In genomic region chr4:82798168-82799005, GRCh38 we compare ENCODE assay signal across 8 cellular contexts. TPM values are rescaled to one million over a fixed set of nuclear protein-coding genes. Genes with fewer than 3 reads are reported as not detected.
DNase-seq lines count a peak whose midpoint lies in the region; ATAC-seq, FAIRE-seq and TF ChIP-seq lines count a peak whose summit lies in the region.

SCD5 (minus strand) TSS chr4:82798796; CDS start chr4:82798537, 259 bp downstream.

- no peak for TF ChIP-seq CTCF in IMR-90 (conservative IDR thresholded peaks at IDR 0.05; ENCODE audit: low read depth, low read length)
- TF ChIP-seq CTCF in SK-N-SH (IDR thresholded peaks at IDR 0.05), result no peak

- POLR2A ChIA-PET in IMR-90 (lab: Charles Lee; ENCODE audit: unreplicated experiment) (interaction anchor here (0.7 to 0.9 kb wide), 2 partner anchors 11 to 64 kb away, joined by 3 to 10 read pairs; no protein-coding TSS in a partner anchor), SK-N-SH (lab: Yijun Ruan, JAX) (interaction anchor here (0.6 to 3.5 kb wide), 2 partner anchors 13 to 78 kb away, joined by 3 to 15 read pairs; no protein-coding TSS in a partner anchor)

- H3K79me1 ChIP-seq in IMR-90 (ENCODE audit: low read depth in 1 of 2, low read length in 2 of 2), result peaks cover 19 to 25% of the 10 kb centered on the region in 2 experiments; a peak in 3 of 4 replicates

- 0% methylated on average over 38 of the region's 94 CpGs; no CpG with 5 or more reads in 1 of the 2 experiments for WGBS in IMR-90 (ENCODE audit: extremely low coverage in 2 of 2, insufficient read length in 1 of 2), 2 experiments
- 5% methylated on average over 8 of the region's 94 CpGs for WGBS in SK-N-SH (ENCODE audit: low lambda C conversion rate)

- H3K27me3 ChIP-seq in IMR-90 (ENCODE audit: control insufficient read depth, insufficient read depth, low read length), result no peaks in the 10 kb centered on the region
- no peaks in the 10 kb centered on the region for H3K27me3 ChIP-seq in SK-N-SH (ENCODE audit: insufficient read depth)

- no peak within 1 kb of the TSS for H3K18ac ChIP-seq in IMR-90 (ENCODE audit: low read depth, low read length)

- H3K36me3 ChIP-seq in IMR-90 (ENCODE audit: control insufficient read depth, insufficient read depth, low read length) (0 out of 2 replicates have a peak, but pooled peaks cover 1% of the 10 kb centered on the region), SK-N-SH (replicated peaks in 1 of 2; ENCODE audit: control insufficient read depth in 1 of 2, insufficient read depth in 2 of 2, low read length in 1 of 2) (peaks cover 0 to 4% of the 10 kb centered on the region in 2 experiments)

- CTCF ChIA-PET in IMR-90 (lab: Yijun Ruan, JAX) (interaction anchor here (0.6 to 2.0 kb wide), 5 partner anchors 9 to 367 kb away, joined by 3 to 5 read pairs (median 3); no protein-coding TSS in a partner anchor), SK-N-SH (lab: Yijun Ruan, JAX) (interaction anchor here (0.9 to 9.1 kb wide), 13 partner anchors 9 to 339 kb away, joined by 3 to 89 read pairs (median 3); no protein-coding TSS in a partner anchor)

- DNase-seq in DMS79 treated with DMSO at 0.1 percent for 48 hours (lab: John Stamatoyannopoulos, UW), result peak; percentile 78
- DNase-seq in IMR-90, result peak; percentile 82
- DNase-seq in SK-N-SH, result peak; percentile 86
- peak; percentile 74 for DNase-seq in amniotic stem cell (lab: John Stamatoyannopoulos, UW)
- DNase-seq in left cardiac atrium, result peak; percentile 82
- peak; percentile 74 to 98 (median 87) for DNase-seq in posterior cingulate gyrus
- DNase-seq in urothelium cell line (ENCODE audit: low spot score), result peak; percentile 90

- no peak within 1 kb of the TSS; the same call in 2 of the 3 replicates for H2BK15ac ChIP-seq in IMR-90 (ENCODE audit: low read depth, low read length)

- peak within 1 kb of the TSS; percentile 8; the same call in 1 of the 2 replicates for H2BK120ac ChIP-seq in IMR-90 (ENCODE audit: low read depth, low read length)

- peak within 1 kb of the TSS; percentile 39; the same call in 1 of the 2 replicates for H3K4ac ChIP-seq in IMR-90 (ENCODE audit: low read depth, low read length)

- peaks cover 10% of the 10 kb centered on the region for H3K4me1 ChIP-seq in IMR-90 (ENCODE audit: control insufficient read depth, insufficient read depth, low read length)
- peaks cover 11 to 13% of the 10 kb centered on the region in 2 experiments; a peak in 1 of 4 replicates for H3K4me1 ChIP-seq in SK-N-SH (ENCODE audit: control insufficient read depth in 1 of 2, insufficient read depth in 2 of 2, low read depth in 1 of 2, low read length in 1 of 2)

- H4K8ac ChIP-seq in IMR-90 (ENCODE audit: low read depth in 2 of 2, low read length in 2 of 2), result peak within 1 kb of the TSS in 1 of 2 experiments; percentile 65; a peak in 1 of 4 replicates

- H4K5ac ChIP-seq in IMR-90 (ENCODE audit: low read depth, low read length), result no peak within 1 kb of the TSS

- ATAC-seq in GM21576 (IDR thresholded peaks at IDR 0.05; ENCODE audit: unreplicated experiment) (peak; percentile 70), IMR-90 (ENCODE audit: low read depth) (peak; percentile 96), left cardiac atrium (peak; percentile 89 to 96)

- peak within 1 kb of the TSS; percentile 76 for H3K9ac ChIP-seq in IMR-90 (ENCODE audit: low read depth, low read length)
- H3K9ac ChIP-seq in SK-N-SH, result peak within 1 kb of the TSS; percentile 78

- peak within 1 kb of the TSS; percentile 79 for H3K23ac ChIP-seq in IMR-90 (ENCODE audit: low read depth, low read length)

- TF ChIP-seq EP300 in SK-N-SH (IDR thresholded peaks at IDR 0.05; ENCODE audit: borderline replicate concordance in 1 of 2, low read depth in 1 of 2, low read length in 1 of 2), result no peak

- H2AK9ac ChIP-seq in IMR-90 (replicated peaks; ENCODE audit: low read depth, low read length, poor library complexity), result peak within 1 kb of the TSS; percentile 91

- no peak for FAIRE-seq in urothelium cell line (lab: Jason Lieb, UNC)

- H2BK20ac ChIP-seq in IMR-90 (ENCODE audit: low read depth, low read length), result no peak within 1 kb of the TSS

- peaks cover 23% of the 10 kb centered on the region for H3F3A ChIP-seq in SK-N-SH (replicated peaks; ENCODE audit: insufficient read depth)

- no peak within 1 kb of the TSS for H2BK5ac ChIP-seq in IMR-90 (ENCODE audit: low read depth, low read length, poor library complexity, severe bottlenecking)

- TF ChIP-seq POLR2A in IMR-90 (IDR thresholded peaks at IDR 0.05; ENCODE audit: low read depth, low read length), result no peak

- H3K27ac ChIP-seq in IMR-90 (ENCODE audit: insufficient read depth, low read length) (peak within 1 kb of the TSS; percentile 27; the same call in 1 of the 2 replicates), SK-N-SH (ENCODE audit: low read depth in 2 of 2, low read length in 1 of 2) (peak within 1 kb of the TSS in 1 of 2 experiments; percentile 57; a peak in 2 of 4 replicates)

- H3K9me3 ChIP-seq in IMR-90 (ENCODE audit: control insufficient read depth, insufficient read depth, low read length), result no peaks in the 10 kb centered on the region
- no peaks in the 10 kb centered on the region for H3K9me3 ChIP-seq in SK-N-SH

- H4K91ac ChIP-seq in IMR-90 (ENCODE audit: insufficient read depth, low read depth, low read length), result peak within 1 kb of the TSS; percentile 55; the same call in 1 of the 2 replicates

- H3K4me3 ChIP-seq in IMR-90 (ENCODE audit: insufficient read depth, low read depth, low read length) (peak within 1 kb of the TSS; percentile 92), SK-N-SH (ENCODE audit: low read depth in 2 of 2, low read length in 1 of 2) (peak within 1 kb of the TSS; percentile 80 to 82)

- no peak within 1 kb of the TSS for H2AK5ac ChIP-seq in IMR-90 (ENCODE audit: low read depth, low read length)

- peak within 1 kb of the TSS; percentile 70 for H3K14ac ChIP-seq in IMR-90 (replicated peaks; ENCODE audit: low read depth, low read length)

- no TSS peak for BruUV-seq in IMR-90 (replicated peaks; lab: Mats Ljungman, UMichigan)

- H2AFZ ChIP-seq in IMR-90 (replicated peaks; ENCODE audit: low read length, poor library complexity) (peak within 1 kb of the TSS; percentile 99), SK-N-SH (ENCODE audit: low read depth) (peak within 1 kb of the TSS; percentile 90)

- H4K20me1 ChIP-seq in IMR-90 (ENCODE audit: insufficient read depth, low read length) (peaks cover 10% of the 10 kb centered on the region; the same call in 1 of the 2 replicates), SK-N-SH (ENCODE audit: insufficient read depth) (peaks cover 10% of the 10 kb centered on the region)

- H3K9me1 ChIP-seq in IMR-90 (ENCODE audit: insufficient read depth, low read length), result peaks cover 20% of the 10 kb centered on the region

- H3K79me2 ChIP-seq in SK-N-SH (ENCODE audit: insufficient read depth), result peaks cover 48% of the 10 kb centered on the region

- in situ Hi-C loops in IMR-90 (cut with MboI; ENCODE audit: low sequenced_read_pairs), result no loop called here

- H3K56ac ChIP-seq in IMR-90 (ENCODE audit: extremely low read depth, insufficient read depth, low read length), result no peak within 1 kb of the TSS

- dilution Hi-C loops in IMR-90 (cut with HindIII; ENCODE audit: low sequenced_read_pairs, unreplicated experiment), result no loop called here

- H3K9me2 ChIP-seq in SK-N-SH, result no peaks in the 10 kb centered on the region

- TF ChIP-seq RAD21 in IMR-90 (IDR thresholded peaks at IDR 0.05; ENCODE audit: low read length) (no peak), SK-N-SH (IDR thresholded peaks at IDR 0.05; ENCODE audit: low read length) (no peak)

- H3K4me2 ChIP-seq in IMR-90 (ENCODE audit: low read depth, low read length), result peak within 1 kb of the TSS; percentile 89
- H3K4me2 ChIP-seq in SK-N-SH, result peak within 1 kb of the TSS; percentile 96

- intact Hi-C loops in IMR-90 (cut with micrococcal nuclease), result loop anchor here (5.0 kb wide), 2 partner anchors 51 to 76 kb away; no protein-coding TSS in a partner anchor
- intact Hi-C loops in left cardiac atrium (cut with DNase I), result no loop called here
- intact Hi-C loops in posterior cingulate gyrus (cut with DNase I), result loop anchor here (5.0 kb wide), 1 partner anchor 56 kb away; no protein-coding TSS in a partner anchor

TF ChIP-seq in IMR-90, 13 proteins besides CTCF, POLR2A, EP300 and RAD21:
- TF ChIP-seq CEBPB (IDR thresholded peaks at IDR 0.05; ENCODE audit: low read depth, low read length) (no peak), FOS (IDR thresholded peaks at IDR 0.05; ENCODE audit: low read depth, low read length) (no peak), NFE2L2 (IDR thresholded peaks at IDR 0.05; ENCODE audit: low read depth, low read length) (no peak), MAZ (IDR thresholded peaks at IDR 0.05; ENCODE audit: borderline replicate concordance, low read depth, low read length) (peak; percentile 83; the same call in 1 of the 2 replicates), RCOR1 (IDR thresholded peaks at IDR 0.05; ENCODE audit: insufficient replicate concordance, low read length) (no peak), CHD1 (IDR thresholded peaks at IDR 0.05; ENCODE audit: low read depth, low read length) (no peak)

TF ChIP-seq in SK-N-SH, 30 proteins besides CTCF, POLR2A, EP300 and RAD21 (continues in another document):
- TF ChIP-seq MAX (IDR thresholded peaks at IDR 0.05; ENCODE audit: low read depth) (peak; percentile 56; the same call in 1 of the 2 replicates), YY1 (IDR thresholded peaks at IDR 0.05; ENCODE audit: low read depth) (peak; percentile 21; the same call in 1 of the 2 replicates), TAF1 (IDR thresholded peaks at IDR 0.05; ENCODE audit: borderline replicate concordance, low read depth, low read length) (peak; percentile 37; the same call in 1 of the 2 replicates), POLR2AphosphoS5 (IDR thresholded peaks at IDR 0.05; ENCODE audit: low read depth, low read length) (peak; percentile 31; the same call in 1 of the 2 replicates), SIN3A (IDR thresholded peaks at IDR 0.05; ENCODE audit: borderline replicate concordance, low read depth, low read length) (peak; percentile 13; the same call in 1 of the 2 replicates), JUND (IDR thresholded peaks at IDR 0.05) (no peak), TCF12 (IDR thresholded peaks at IDR 0.05) (no peak)

RNA-seq across cellular contexts. Expression of gene SCD5, which starts in this region (rescaled TPM):
- total RNA-seq in IMR-90 (2012; rRNA removed) (12.4 and 17.2 TPM in 2 replicates), left cardiac atrium (1 to 10 TPM; 7.1 to 9.1 TPM)
- polyA plus RNA-seq in IMR-90 (2012; rRNA removed) (13.5 and 13.9 TPM in 2 replicates), SK-N-SH (2012; rRNA removed) (23.7 and 28.0 TPM in 2 replicates)
- 12.1 and 13.8 TPM in 2 replicates for polyA plus RNA-seq in IMR-90 (2012; cell fraction: cytosol; rRNA removed)
- polyA plus RNA-seq in IMR-90 (2012; cell fraction: nucleus; rRNA removed; ENCODE audit: low replicate concordance), result 3.8 and 4.5 TPM in 2 replicates
- polyA plus RNA-seq in SK-N-SH (2012; cell fraction: cytosol; rRNA removed), result 25.6 and 27.2 TPM in 2 replicates
- polyA plus RNA-seq in SK-N-SH (2012; cell fraction: nucleus; rRNA removed), result 11.2 and 15.2 TPM in 2 replicates

Comparison
In these comparisons a context has a peak if more than half of its experiments do, and no peak if none do; other contexts are left out.
1. intact Hi-C loops: an anchor here in IMR-90 (5.0 kb wide) and posterior cingulate gyrus (5.0 kb wide); none called in left cardiac atrium.